25 cellular contexts compared by ENCODE assay signal in the genomic region with DNA sequence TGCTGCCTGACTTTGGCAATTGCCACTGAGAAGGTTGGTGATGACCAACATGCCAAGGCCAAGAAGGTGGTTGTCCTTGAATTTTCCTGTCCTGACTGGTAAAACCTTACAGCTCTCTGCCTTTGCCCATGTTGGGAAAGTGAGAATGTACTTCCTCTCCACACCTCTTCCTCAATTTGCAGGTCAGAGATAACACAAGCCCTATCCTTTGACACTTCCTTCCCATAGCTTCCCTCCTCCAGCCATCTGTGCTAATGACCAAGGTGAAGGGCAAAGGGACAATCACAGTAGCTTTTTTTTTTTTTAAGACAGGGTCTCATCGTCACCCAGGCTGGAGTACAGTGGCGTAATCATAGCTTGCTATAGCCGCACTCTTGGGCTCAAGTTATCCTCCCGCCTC. TPM values are rescaled to one million over a fixed set of nuclear protein-coding genes. Genes with fewer than 3 reads are reported as not detected.
DNase-seq lines count a peak whose midpoint lies in the region; ATAC-seq, FAIRE-seq and TF ChIP-seq lines count a peak whose summit lies in the region.
"Had no signal": no experiment of that assay in that cellular context is flagged by ENCODE, and none has a peak within 500 bp of the region (broad histone marks: within the 10 kb centered on the region; RNA-seq: fewer than 3 reads in every experiment).

No MANE protein-coding gene starts in this region.

- POLR2A ChIA-PET in K562 (lab: Yijun Ruan, JAX) = interaction anchor here (0.7 to 1.2 kb wide), 2 partner anchors 14 to 132 kb away, joined by 3 to 4 read pairs; no protein-coding TSS in a partner anchor

- H3K4me1 ChIP-seq in K562 (replicated peaks in 1 of 2; ENCODE audit: control insufficient read depth in 2 of 2, insufficient read depth in 2 of 2, low read length in 2 of 2) (peaks cover 7 to 17% of the 10 kb centered on the region in 2 experiments; a peak in 4 of 5 replicates), spleen (peaks cover 8 to 46% (median 32%) of the 10 kb centered on the region in 6 donors), foreskin keratinocyte (peaks cover 8% of the 10 kb centered on the region)
- H3K4me1 ChIP-seq: psoas muscle had no signal

- peaks cover 12% of the 10 kb centered on the region for H4K20me1 ChIP-seq in K562 (replicated peaks; ENCODE audit: control insufficient read depth, insufficient read depth, low read length)

- TF ChIP-seq EP300 in K562 (IDR thresholded peaks at IDR 0.05; ENCODE audit: low read length) = peak; percentile 53

- no peaks in the 10 kb centered on the region; a peak in 1 of 5 replicates for H3K27me3 ChIP-seq in K562 (ENCODE audit: control insufficient read depth in 2 of 2, insufficient read depth in 2 of 2, low read length in 2 of 2)
- no peaks in the 10 kb centered on the region for H3K27me3 ChIP-seq in spleen (replicated peaks in 1 of 7)
- no peaks in the 10 kb centered on the region for H3K27me3 ChIP-seq in foreskin keratinocyte

- H3K9me3 ChIP-seq in K562 (replicated peaks; ENCODE audit: control insufficient read depth, insufficient read depth, low read depth, low read length) (no peaks in the 10 kb centered on the region), spleen (no peaks in the 10 kb centered on the region)
- H3K9me3 ChIP-seq: psoas muscle had no signal

- intact Hi-C loops in K562 (cut with micrococcal nuclease) (no loop called here), spleen (cut with DNase I; ENCODE audit: low total_unique reads) (no loop called here)

- no peak overlapping the region for H3K9ac ChIP-seq in K562 (ENCODE audit: insufficient read depth in 1 of 2, low read depth in 2 of 2, low read length in 2 of 2)

- H3K4me2 ChIP-seq in K562 (ENCODE audit: insufficient read depth, low read length) = no peak overlapping the region
- H3K4me2 ChIP-seq: smooth muscle cell had no signal

- no TSS peak for BruUV-seq in K562 (replicated peaks; lab: Mats Ljungman, UMichigan)

- DNase-seq in SIG-M5 treated with dmso at 0.1 percent for 504 hours (lab: John Stamatoyannopoulos, UW; ENCODE audit: unreplicated experiment) = peak; percentile 62
- no peak for DNase-seq in SIG-M5 (lab: John Stamatoyannopoulos, UW)
- peak; percentile 33 for DNase-seq in NOMO-1 treated with DMSO at 0.1 percent for 48 hours (lab: John Stamatoyannopoulos, UW; ENCODE audit: unreplicated experiment)
- peak in 2 of 4 experiments; percentile 36 to 60 for DNase-seq in K562 (ENCODE audit: extremely low read depth in 1 of 4, low spot score in 3 of 4)
- no peak for DNase-seq in spleen
- DNase-seq in NCI-H510A (lab: John Stamatoyannopoulos, UW) = no peak
- no peak for DNase-seq in foreskin keratinocyte
- no peak for DNase-seq in NCI-H146 treated with DMSO at 0.1 percent for 48 hours (lab: John Stamatoyannopoulos, UW; ENCODE audit: unreplicated experiment)
- DNase-seq: activated CD4-positive, alpha-beta T cell treated with anti-CD3 and anti-CD28 coated beads, Interleukin-2, amount 50 U/mL, for 4 hours; activated effector memory CD4-positive, alpha-beta T cell treated with anti-CD3 and anti-CD28 coated beads, Interleukin-2, amount 50 U/mL, for 16 hours; DMS153; erythroblast; mesenchymal stem cell; nephron progenitor cell; psoas muscle; stimulated activated CD4-positive, alpha-beta T cell treated with anti-CD3 and anti-CD28 coated beads, Interleukin-4, amount 100 ng/mL, for 4 hours; SW 1271 had no signal

- peak; percentile 67 for FAIRE-seq in K562 (lab: Jason Lieb, UNC)
- FAIRE-seq: A204.1, frontal cortex, urothelium cell line had no signal

- in situ Hi-C loops in K562 (cut with MboI) = no loop called here

- 48% methylated on average over 4 of the region's 4 CpGs for WGBS in K562 (ENCODE audit: insufficient coverage, low coverage, missing lambda C conversion rate)
- WGBS in spleen, 5 donors = 31 to 67% (median 46%) methylated on average over 4 of the region's 4 CpGs

- no peaks in the 10 kb centered on the region for H3K9me1 ChIP-seq in K562 (ENCODE audit: control insufficient read depth, insufficient read depth, low read length)

- TF ChIP-seq POLR2A in K562 (conservative IDR thresholded peaks at IDR 0.05) = no peak
- no peak for TF ChIP-seq POLR2A in spleen (IDR thresholded peaks at IDR 0.05)

- H2AFZ ChIP-seq in K562 (ENCODE audit: low read depth, low read length) = peak overlapping the region; percentile 56; the same call in 1 of the 2 replicates

- H3K36me3 ChIP-seq in K562 (ENCODE audit: control insufficient read depth, insufficient read depth, low read length) (no peaks in the 10 kb centered on the region; the same call in 2 of the 3 replicates), spleen (no peaks in the 10 kb centered on the region)

- no peak overlapping the region for H3K27ac ChIP-seq in K562 (ENCODE audit: extremely low read depth, low read depth, low read length)
- peak overlapping the region in 7 of 8 donors; percentile 5 to 99 (median 60) for H3K27ac ChIP-seq in spleen
- H3K27ac ChIP-seq in foreskin keratinocyte = no peak overlapping the region
- H3K27ac ChIP-seq: C4-2B, psoas muscle, VCaP had no signal

- ATAC-seq in K562 (no peak), foreskin keratinocyte (no peak)
- ATAC-seq: psoas muscle had no signal

- CTCF ChIA-PET in K562 (lab: Yijun Ruan, JAX; ENCODE audit: low intra/inter-chr PET ratio) = no interaction called here

- TF ChIP-seq CTCF in K562 (IDR thresholded peaks at IDR 0.05 in 2 of 3, conservative IDR thresholded peaks at IDR 0.05 in 1 of 3; ENCODE audit: insufficient read depth in 2 of 3, low read depth in 1 of 3, low read length in 3 of 3) (no peak), spleen (IDR thresholded peaks at IDR 0.05 in 8 of 11, conservative IDR thresholded peaks at IDR 0.05 in 3 of 11) (no peak), foreskin keratinocyte (conservative IDR thresholded peaks at IDR 0.05) (no peak)

- no peak; a peak in 1 of 4 replicates for TF ChIP-seq RAD21 in K562 (CRISPR knock-in tag; conservative IDR thresholded peaks at IDR 0.05 in 1 of 2, IDR thresholded peaks at IDR 0.05 in 1 of 2)

- H3K79me2 ChIP-seq in K562 (ENCODE audit: control insufficient read depth, insufficient read depth, low read length) = peaks cover 23% of the 10 kb centered on the region

- H3K4me3 ChIP-seq in K562 (no peak overlapping the region), spleen (peak overlapping the region in 1 of 8 donors; percentile 17)
- H3K4me3 ChIP-seq: psoas muscle, smooth muscle cell had no signal

TF ChIP-seq in K562, 482 proteins besides CTCF, POLR2A, EP300 and RAD21 (continues in another document):
- TF ChIP-seq U2AF2 (optimal IDR thresholded peaks at IDR 0.05; ENCODE audit: low read depth, low read length) = no peak
- no peak for TF ChIP-seq MCM2 (IDR thresholded peaks at IDR 0.05; ENCODE audit: low read depth)
- TF ChIP-seq SAFB (IDR thresholded peaks at IDR 0.05; ENCODE audit: borderline replicate concordance, low read depth, low read length) = no peak
- 0 out of 2 replicates have a peak, but pooled peaks have one; percentile 27 for TF ChIP-seq LEF1 (IDR thresholded peaks at IDR 0.05)
- no peak for TF ChIP-seq NR3C1 (CRISPR knock-in tag; IDR thresholded peaks at IDR 0.05)
- TF ChIP-seq WHSC1 (IDR thresholded peaks at IDR 0.05; ENCODE audit: low read length) = no peak

RNA-seq across cellular contexts. Expression of gene CALM2, which starts 3.0 kb away (rescaled TPM):
- total RNA-seq in K562 (2011; cell fraction: chromatin; rRNA removed; ENCODE audit: low replicate concordance) = 47.4 and 171 TPM in 2 replicates
- total RNA-seq in K562 (2011; cell fraction: nucleolus; rRNA removed) = 27.7 and 36.5 TPM in 2 replicates
- total RNA-seq in K562 (2011; cell fraction: nucleoplasm; rRNA removed) = 119 and 209 TPM in 2 replicates
- total RNA-seq in K562 (2014; rRNA removed) (304 and 331 TPM in 2 replicates), K562 (2014; rRNA removed; fragmentation: Illumina TruSeq; extraction: Trizol) (656 and 729 TPM in 2 replicates), K562 (2015; rRNA removed; fragmentation: Illumina TruSeq; extraction: Trizol) (436 and 447 TPM in 2 replicates), K562 (2021) (357 and 363 TPM in 2 replicates), spleen (100 to 1,000 TPM; 439 to 764 (median 629) TPM), foreskin keratinocyte (699 and 810 TPM in 2 replicates)
- polyA plus RNA-seq in K562 (2011; rRNA removed) (225 and 326 TPM in 2 replicates), K562 (2014; fragmentation: Illumina TruSeq; extraction: Trizol) (457 and 479 TPM in 2 replicates), K562 (2014; fragmentation: Nextera tagmentation; extraction: Ambion mirVana) (1,000 to 10,000 TPM; 1,257 to 1,855 TPM), K562 (2014; rRNA removed) (316 and 329 TPM in 2 replicates), spleen (100 to 1,000 TPM; 382 to 876 (median 555) TPM), foreskin keratinocyte (716 and 744 TPM in 2 replicates)
- polyA plus RNA-seq in K562 (2011; cell fraction: cytosol; rRNA removed) = 55.4 and 201 TPM in 2 replicates
- 55.4 and 96.4 TPM in 2 replicates for polyA plus RNA-seq in K562 (2011; cell fraction: nucleus; rRNA removed)
- polyA plus RNA-seq in K562 (2012) = 409 and 511 TPM in 2 replicates
- polyA minus RNA-seq in K562 (2011; rRNA and poly(A)+ RNA removed) = 319 and 344 TPM in 2 replicates
- polyA minus RNA-seq in K562 (2011; cell fraction: cytosol; rRNA and poly(A)+ RNA removed) = 93.9 and 115 TPM in 2 replicates
- polyA minus RNA-seq in K562 (2011; cell fraction: nucleus; rRNA and poly(A)+ RNA removed) = 54.7 and 100 TPM in 2 replicates

RNA-seq across cellular contexts. Expression of gene STPG4, which starts 24.2 kb away (rescaled TPM):
- total RNA-seq in K562 (2011; cell fraction: chromatin; rRNA removed; ENCODE audit: low replicate concordance) = 0.51 and 0.72 TPM in 2 replicates
- 0.79 TPM in 1 of 2 replicates, not detected in the other for total RNA-seq in K562 (2011; cell fraction: nucleolus; rRNA removed)
- total RNA-seq in K562 (2011; cell fraction: nucleoplasm; rRNA removed) = not detected in 2 replicates
- total RNA-seq in K562 (2014; rRNA removed) (0.68 TPM in 1 of 2 replicates, not detected in the other), K562 (2014; rRNA removed; fragmentation: Illumina TruSeq; extraction: Trizol) (0.22 and 0.38 TPM in 2 replicates), K562 (2015; rRNA removed; fragmentation: Illumina TruSeq; extraction: Trizol) (not detected in 2 replicates), K562 (2021) (not detected in 2 replicates), spleen (1 to 10 TPM in 3 of 7 donors, under 1 TPM in 3, not detected in 1; 0.20 to 2.2 (median 1.1) TPM), foreskin keratinocyte (0.07 TPM in 1 of 2 replicates, not detected in the other)
- polyA plus RNA-seq in K562 (2011; rRNA removed) (not detected in 2 replicates), K562 (2014; fragmentation: Illumina TruSeq; extraction: Trizol) (0.10 TPM in 1 of 2 replicates, not detected in the other), K562 (2014; fragmentation: Nextera tagmentation; extraction: Ambion mirVana) (not detected), K562 (2014; rRNA removed) (0.28 TPM in 1 of 2 replicates, not detected in the other), spleen (under 1 TPM in 1 of 3 donors, not detected in 2; 0.19 TPM), foreskin keratinocyte (not detected in 2 replicates)
- not detected in 2 replicates for polyA plus RNA-seq in K562 (2011; cell fraction: cytosol; rRNA removed)
- 0.24 TPM in 1 of 2 replicates, not detected in the other for polyA plus RNA-seq in K562 (2011; cell fraction: nucleus; rRNA removed)
- 0.26 TPM in 1 of 2 replicates, not detected in the other for polyA plus RNA-seq in K562 (2012)
- 0.33 and 0.39 TPM in 2 replicates for polyA minus RNA-seq in K562 (2011; rRNA and poly(A)+ RNA removed)
- polyA minus RNA-seq in K562 (2011; cell fraction: cytosol; rRNA and poly(A)+ RNA removed) = not detected in 2 replicates
- polyA minus RNA-seq in K562 (2011; cell fraction: nucleus; rRNA and poly(A)+ RNA removed) = 0.44 TPM in 1 of 2 replicates, not detected in the other
- total RNA-seq: cardiac septum, kidney epithelial cell, psoas muscle had no signal
- polyA plus RNA-seq: smooth muscle cell had no signal

Comparison
In these comparisons a context has a peak if more than half of its experiments do, and no peak if none do; other contexts are left out.
1. DNase-seq: peak in SIG-M5 treated with dmso at 0.1 percent for 504 hours (single experiment) and NOMO-1 treated with DMSO at 0.1 percent for 48 hours (single experiment); none in SIG-M5 (single experiment), spleen (single experiment), NCI-H510A (single experiment), foreskin keratinocyte (0 of 2) and NCI-H146 treated with DMSO at 0.1 percent for 48 hours (single experiment).
2. H3K27ac ChIP-seq: peak in spleen (7 of 8); none in K562 (single experiment) and foreskin keratinocyte (single experiment).